ENCODE assay signal across 10 cellular contexts in the genomic region with DNA sequence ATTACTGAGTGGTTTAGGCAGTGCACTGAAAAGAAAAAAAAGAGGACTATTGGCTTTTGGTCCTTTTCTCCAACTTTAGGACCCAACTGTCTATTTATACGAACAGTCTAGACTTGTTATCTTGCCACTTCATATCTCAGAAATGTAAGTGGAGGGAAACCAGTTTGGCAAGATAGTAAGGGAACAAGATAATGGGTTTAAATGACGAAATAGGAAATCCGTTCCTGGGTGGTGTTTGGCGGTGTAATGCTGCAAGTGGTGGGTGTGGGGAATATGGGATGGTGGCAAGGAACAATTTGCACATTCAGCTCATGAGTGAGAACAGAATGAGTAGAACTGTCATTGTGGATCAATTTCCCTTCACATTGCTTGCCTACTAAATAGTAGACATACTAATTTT. TPM values are rescaled to one million over a fixed set of nuclear protein-coding genes. Genes with fewer than 3 reads are reported as not detected.
DNase-seq lines count a peak whose midpoint lies in the region; ATAC-seq lines count a peak whose summit lies in the region.
"Had no signal": no experiment of that assay in that cellular context is flagged by ENCODE, and none has a peak within 500 bp of the region (broad histone marks: within the 10 kb centered on the region; RNA-seq: fewer than 3 reads in every experiment).

No MANE protein-coding gene starts in this region.

- H3K9me3 Mint-ChIP-seq in activated T-helper 17 cell treated with anti-CD3 and anti-CD28 coated beads, Interleukin-2, amount 50 U/mL, for 72 hours = no peaks in the 10 kb centered on the region
- H3K9me3 Mint-ChIP-seq in memory B cell = no peaks in the 10 kb centered on the region

- peak overlapping the region; percentile 90 for H3K27ac Mint-ChIP-seq in activated T-helper 17 cell treated with anti-CD3 and anti-CD28 coated beads, Interleukin-2, amount 50 U/mL, for 72 hours
- peak overlapping the region; percentile 82 for H3K27ac Mint-ChIP-seq in memory B cell

- H3K4me3 Mint-ChIP-seq in activated T-helper 17 cell treated with anti-CD3 and anti-CD28 coated beads, Interleukin-2, amount 50 U/mL, for 72 hours = peak overlapping the region; percentile 75
- H3K4me3 Mint-ChIP-seq in memory B cell = no peak overlapping the region

- H3K36me3 Mint-ChIP-seq in activated T-helper 17 cell treated with anti-CD3 and anti-CD28 coated beads, Interleukin-2, amount 50 U/mL, for 72 hours (ENCODE audit: low read depth) = peaks cover 90% of the 10 kb centered on the region
- peaks cover 42% of the 10 kb centered on the region for H3K36me3 Mint-ChIP-seq in memory B cell

- peak; percentile 68 for DNase-seq in DMS79 (lab: John Stamatoyannopoulos, UW)
- peak; percentile 21 for DNase-seq in MV-4-11 (lab: John Stamatoyannopoulos, UW)
- DNase-seq in memory B cell (ENCODE audit: low spot score in 2 of 2) = no peak
- DNase-seq in NCI-H187 (lab: John Stamatoyannopoulos, UW) = no peak
- DNase-seq: activated CD8-positive, alpha-beta memory T cell treated with anti-CD3 and anti-CD28 coated beads, Interleukin-2, amount 50 U/mL, for 4 hours had no signal

- no peak for ATAC-seq in activated T-helper 17 cell treated with anti-CD3 and anti-CD28 coated beads, Interleukin-2, amount 50 U/mL, for 72 hours (replicated peaks)
- ATAC-seq in memory B cell (ENCODE audit: low read depth) (no peak), GM18498 (IDR thresholded peaks at IDR 0.05; ENCODE audit: unreplicated experiment) (no peak), HG03175 (IDR thresholded peaks at IDR 0.05; ENCODE audit: unreplicated experiment) (no peak), GM19452 (IDR thresholded peaks at IDR 0.05; ENCODE audit: unreplicated experiment) (no peak)

- peaks cover 42% of the 10 kb centered on the region for H3K4me1 Mint-ChIP-seq in activated T-helper 17 cell treated with anti-CD3 and anti-CD28 coated beads, Interleukin-2, amount 50 U/mL, for 72 hours
- H3K4me1 Mint-ChIP-seq in memory B cell = peaks cover 50% of the 10 kb centered on the region

- no peaks in the 10 kb centered on the region for H3K27me3 Mint-ChIP-seq in activated T-helper 17 cell treated with anti-CD3 and anti-CD28 coated beads, Interleukin-2, amount 50 U/mL, for 72 hours
- no peaks in the 10 kb centered on the region for H3K27me3 Mint-ChIP-seq in memory B cell

RNA-seq across cellular contexts. Expression of gene GRB7, which starts 44.7 kb away (rescaled TPM):
- under 1 TPM in 1 of 2 donors, not detected in 1; 0.40 TPM for total RNA-seq in activated T-helper 17 cell treated with anti-CD3 and anti-CD28 coated beads, Interleukin-2, amount 50 U/mL, for 72 hours
- total RNA-seq: RPMI7951 had no signal

RNA-seq across cellular contexts. Expression of gene MIEN1, which starts 52.1 kb away (rescaled TPM):
- 10 to 100 TPM; 24.6 to 45.2 TPM for total RNA-seq in activated T-helper 17 cell treated with anti-CD3 and anti-CD28 coated beads, Interleukin-2, amount 50 U/mL, for 72 hours

Comparison
In these comparisons a context has a peak if more than half of its experiments do, and no peak if none do; other contexts are left out.
1. DNase-seq: peak in DMS79 (single experiment) and MV-4-11 (single experiment); none in memory B cell (0 of 2) and NCI-H187 (0 of 2).